1 cellular context compared by ENCODE assay signal in the genomic region with DNA sequence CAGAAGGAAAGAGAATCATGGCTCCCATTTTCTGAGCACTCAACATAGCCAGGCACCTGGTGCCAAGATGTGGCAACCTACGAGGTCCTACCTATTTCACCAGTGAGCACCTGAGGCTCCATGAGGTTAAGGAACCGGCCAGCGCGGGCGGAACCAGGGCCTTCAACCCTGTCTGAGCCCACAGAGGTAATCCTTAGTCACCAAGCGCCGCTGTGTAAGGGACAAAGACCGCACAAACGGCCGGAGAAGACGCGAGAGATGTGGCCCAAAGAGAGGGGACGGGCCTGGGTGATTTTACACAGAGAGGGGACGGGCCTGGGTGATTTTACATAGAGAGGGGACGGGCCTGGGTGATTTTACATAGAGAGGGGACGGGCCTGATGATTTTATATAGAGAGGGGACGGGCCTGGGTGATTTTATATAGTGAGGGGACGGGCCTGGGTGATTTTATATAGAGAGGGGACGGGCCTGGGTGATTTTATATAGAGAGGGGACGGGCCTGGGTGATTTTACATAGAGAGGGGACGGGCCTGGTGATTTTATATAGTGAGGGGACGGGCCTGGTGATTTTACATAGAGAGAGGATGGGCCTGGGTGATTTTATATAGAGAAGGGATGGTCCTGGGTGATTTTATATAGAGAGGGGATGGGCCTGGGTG.
TF ChIP-seq lines count a peak whose summit lies in the region.

No MANE protein-coding gene starts in this region.

TF ChIP-seq in GM12878, 131 proteins besides CTCF, POLR2A, EP300 and RAD21:
- TF ChIP-seq NRF1 (conservative IDR thresholded peaks at IDR 0.05; ENCODE audit: low read depth, low read length) (no peak), SMARCA5 (IDR thresholded peaks at IDR 0.05) (no peak), RBBP5 (conservative IDR thresholded peaks at IDR 0.05) (no peak), CHD2 (IDR thresholded peaks at IDR 0.05; ENCODE audit: borderline replicate concordance, low read depth, low read length) (no peak), NFXL1 (IDR thresholded peaks at IDR 0.05; ENCODE audit: borderline replicate concordance) (no peak), BCL11A (IDR thresholded peaks at IDR 0.05; ENCODE audit: low read depth, low read length) (no peak), POLR2AphosphoS2 (IDR thresholded peaks at IDR 0.05; ENCODE audit: low read depth, low read length) (no peak), IKZF2 (IDR thresholded peaks at IDR 0.05) (no peak), ZBED1 (IDR thresholded peaks at IDR 0.05; ENCODE audit: borderline replicate concordance) (no peak), YY1 (IDR thresholded peaks at IDR 0.05; ENCODE audit: low read depth, low read length) (no peak)
- TF ChIP-seq, protein P1, sequence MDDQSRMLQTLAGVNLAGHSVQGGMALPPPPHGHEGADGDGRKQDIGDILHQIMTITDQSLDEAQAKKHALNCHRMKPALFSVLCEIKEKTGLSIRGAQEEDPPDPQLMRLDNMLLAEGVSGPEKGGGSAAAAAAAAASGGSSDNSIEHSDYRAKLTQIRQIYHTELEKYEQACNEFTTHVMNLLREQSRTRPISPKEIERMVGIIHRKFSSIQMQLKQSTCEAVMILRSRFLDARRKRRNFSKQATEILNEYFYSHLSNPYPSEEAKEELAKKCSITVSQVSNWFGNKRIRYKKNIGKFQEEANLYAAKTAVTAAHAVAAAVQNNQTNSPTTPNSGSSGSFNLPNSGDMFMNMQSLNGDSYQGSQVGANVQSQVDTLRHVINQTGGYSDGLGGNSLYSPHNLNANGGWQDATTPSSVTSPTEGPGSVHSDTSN (IDR thresholded peaks at IDR 0.05; ENCODE audit: insufficient replicate concordance, low read depth, low read length) = no peak
